Comparison of ENCODE assay signal across 24 cellular contexts in the genomic region with DNA sequence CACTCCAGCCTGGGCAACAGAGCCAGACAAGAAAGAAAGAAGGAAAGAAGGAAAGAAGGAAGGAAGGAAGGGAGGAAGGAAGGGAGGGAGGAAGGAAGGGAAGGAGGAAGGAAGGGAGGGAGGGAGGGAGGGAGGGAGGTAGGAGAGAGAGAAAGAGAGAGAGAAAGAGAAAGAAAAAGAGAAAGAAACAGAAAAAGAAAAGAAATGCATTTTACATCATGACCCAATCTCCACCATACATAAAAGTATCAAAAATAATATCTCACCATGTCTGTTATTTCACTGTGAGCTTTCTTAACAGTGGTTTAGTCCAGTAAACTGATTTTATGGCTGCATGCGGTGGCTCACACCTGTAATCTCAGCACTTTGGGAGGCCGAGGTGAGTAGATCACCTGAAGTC.
DNase-seq lines count a peak whose midpoint lies in the region; ATAC-seq and TF ChIP-seq lines count a peak whose summit lies in the region.
"Had no signal": no experiment of that assay in that cellular context is flagged by ENCODE, and none has a peak within 500 bp of the region (broad histone marks: within the 10 kb centered on the region; RNA-seq: fewer than 3 reads in every experiment).

No MANE protein-coding gene starts in this region.

- no peak overlapping the region for H2BK120ac ChIP-seq in mesenchymal stem cell (ENCODE audit: low read depth, low read length)

- no peak for TF ChIP-seq CTCF in activated CD8-positive, alpha-beta T cell treated with anti-CD3 and anti-CD28 coated beads for 36 hours (IDR thresholded peaks at IDR 0.05)

- no peak overlapping the region for H3K4me2 ChIP-seq in mesenchymal stem cell (ENCODE audit: low read length, poor library complexity, severe bottlenecking)

- H3K27ac ChIP-seq in CD4-positive, CD25-positive, alpha-beta regulatory T cell (ENCODE audit: insufficient read depth, low read length, poor library complexity, severe bottlenecking) = peak overlapping the region; percentile 49
- no peak overlapping the region for H3K27ac ChIP-seq in mesenchymal stem cell (ENCODE audit: low read length, poor library complexity, severe bottlenecking)
- H3K27ac ChIP-seq: ovary, right atrium auricular region, SJCRH30, upper lobe of right lung had no signal

- no peak overlapping the region for H3K9ac ChIP-seq in mesenchymal stem cell (ENCODE audit: low read length)

- H3K18ac ChIP-seq in mesenchymal stem cell (ENCODE audit: low read depth in 1 of 2, low read length in 2 of 2) = no peak overlapping the region

- no peak overlapping the region for H2BK12ac ChIP-seq in mesenchymal stem cell (ENCODE audit: low read length in 2 of 2)

- 100% methylated on average over 2 of the region's 2 CpGs for WGBS in mesenchymal stem cell

- H3K4ac ChIP-seq in mesenchymal stem cell (ENCODE audit: low read depth in 1 of 2, low read length in 2 of 2) = no peak overlapping the region

- no peak overlapping the region for H3K4me3 Mint-ChIP-seq in activated CD4-positive, alpha-beta T cell treated with anti-CD3 and anti-CD28 coated beads for 36 hours
- peak overlapping the region in 3 of 4 donors; percentile 8 to 62 (median 35) for H3K4me3 Mint-ChIP-seq in CD4-positive, CD25-positive, alpha-beta regulatory T cell
- H3K4me3 Mint-ChIP-seq in activated CD8-positive, alpha-beta T cell treated with anti-CD3 and anti-CD28 coated beads for 36 hours = no peak overlapping the region
- H3K4me3 Mint-ChIP-seq in memory B cell = peak overlapping the region; percentile 18
- H3K4me3 Mint-ChIP-seq: dendritic cell treated with granulocyte-macrophage colony-stimulating factor and Interleukin-4, amounts not matched to agents 40 ng/mL and 50 ng/mL, for 4 days had no signal

- H3K27ac Mint-ChIP-seq in activated CD4-positive, alpha-beta T cell treated with anti-CD3 and anti-CD28 coated beads for 36 hours = peak overlapping the region; percentile 52
- peak overlapping the region in 2 of 3 donors; percentile 56 to 89 for H3K27ac Mint-ChIP-seq in CD4-positive, CD25-positive, alpha-beta regulatory T cell
- H3K27ac Mint-ChIP-seq in activated CD8-positive, alpha-beta T cell treated with anti-CD3 and anti-CD28 coated beads for 36 hours = peak overlapping the region; percentile 85
- peak overlapping the region; percentile 68 for H3K27ac Mint-ChIP-seq in memory B cell
- H3K27ac Mint-ChIP-seq: activated T-helper 2 cell treated with anti-CD3 and anti-CD28 coated beads, Interferon-gamma antibody, Interleukin-2, Interleukin-4, amounts not matched to agents 10 μg/mL and 5 μg/mL and 100 μg/mL, durations not matched to agents 14 hours and 24 hours and 36 hours; dendritic cell treated with granulocyte-macrophage colony-stimulating factor and Interleukin-4, amounts not matched to agents 40 ng/mL and 50 ng/mL, for 4 days had no signal

- ATAC-seq in activated CD4-positive, alpha-beta T cell treated with anti-CD3 and anti-CD28 coated beads for 36 hours = no peak
- ATAC-seq in CD4-positive, CD25-positive, alpha-beta regulatory T cell (ENCODE audit: low read depth in 2 of 2) = no peak
- ATAC-seq in activated CD8-positive, alpha-beta T cell treated with anti-CD3 and anti-CD28 coated beads for 36 hours = no peak
- ATAC-seq in memory B cell (ENCODE audit: low read depth) = no peak
- no peak for ATAC-seq in HG03280 (IDR thresholded peaks at IDR 0.05; ENCODE audit: unreplicated experiment)
- ATAC-seq: Panc1, upper lobe of right lung had no signal

- intact Hi-C loops in activated CD4-positive, alpha-beta T cell treated with anti-CD3 and anti-CD28 coated beads for 36 hours (cut with DNase I, micrococcal nuclease) = no loop called here
- intact Hi-C loops in activated CD8-positive, alpha-beta T cell treated with anti-CD3 and anti-CD28 coated beads for 36 hours (cut with micrococcal nuclease) = no loop called here

- H3K4me1 ChIP-seq in CD4-positive, CD25-positive, alpha-beta regulatory T cell (ENCODE audit: control insufficient read depth, insufficient read depth, low read length, poor library complexity, severe bottlenecking) = peaks cover 74% of the 10 kb centered on the region
- peaks cover 10% of the 10 kb centered on the region for H3K4me1 ChIP-seq in mesenchymal stem cell (ENCODE audit: control insufficient read depth, insufficient read depth, low read depth, low read length)

- no peak for DNase-seq in activated CD4-positive, alpha-beta T cell treated with anti-CD3 and anti-CD28 coated beads for 36 hours
- DNase-seq in activated CD4-positive, alpha-beta T cell treated with anti-CD3 and anti-CD28 coated beads for 48 hours = no peak
- DNase-seq in CD4-positive, CD25-positive, alpha-beta regulatory T cell = no peak
- DNase-seq in activated CD8-positive, alpha-beta T cell treated with anti-CD3 and anti-CD28 coated beads for 36 hours = no peak
- DNase-seq in memory B cell (ENCODE audit: low spot score in 2 of 2) (no peak), mesenchymal stem cell (no peak), NCI-H2029 treated with DMSO at 0.1 percent for 48 hours (lab: John Stamatoyannopoulos, UW) (no peak)
- DNase-seq: BE2C; glutamatergic neuron; mammary epithelial cell; NCI-H1092; NCI-H2029; NCI-H446; ovary; SJCRH30; stimulated activated CD4-positive, alpha-beta T cell treated with anti-CD3 and anti-CD28 coated beads, Interleukin-12 subunit alpha, Interleukin-12 subunit beta, amount 100 ng/mL, for 4 hours; stimulated activated CD4-positive, alpha-beta T cell treated with anti-CD3 and anti-CD28 coated beads, Interleukin-4, amount 100 ng/mL, for 4 hours; T-helper 9 cell; upper lobe of right lung had no signal

- no peak overlapping the region for H2BK15ac ChIP-seq in mesenchymal stem cell (ENCODE audit: low read depth, poor library complexity, severe bottlenecking)

- H2AK5ac ChIP-seq in mesenchymal stem cell (ENCODE audit: low read length, severe bottlenecking) = no peak overlapping the region

- H3K4me3 ChIP-seq in CD4-positive, CD25-positive, alpha-beta regulatory T cell (ENCODE audit: low read depth, low read length) = no peak overlapping the region
- H3K4me3 ChIP-seq in mesenchymal stem cell (ENCODE audit: insufficient read depth in 1 of 2, low read depth in 1 of 2, low read length in 2 of 2) = no peak overlapping the region
- H3K4me3 ChIP-seq: ovary, right atrium auricular region, SJCRH30, upper lobe of right lung had no signal

- H2AFZ ChIP-seq in mesenchymal stem cell (ENCODE audit: low read depth, low read length) = no peak overlapping the region

- H3K23ac ChIP-seq in mesenchymal stem cell (ENCODE audit: low read length in 2 of 2) = no peak overlapping the region

- H2BK5ac ChIP-seq in mesenchymal stem cell (ENCODE audit: low read depth, low read length, poor library complexity, severe bottlenecking) = no peak overlapping the region

- CTCF ChIA-PET in activated CD4-positive, alpha-beta T cell treated with anti-CD3 and anti-CD28 coated beads for 36 hours (lab: Charles Lee) = interaction anchor here (0.7 to 1.4 kb wide), 3 partner anchors 10 to 235 kb away, joined by 3 to 6 read pairs (median 4); no protein-coding TSS in a partner anchor
- CTCF ChIA-PET in activated CD8-positive, alpha-beta T cell treated with anti-CD3 and anti-CD28 coated beads for 36 hours (lab: Charles Lee) = interaction anchor here (0.6 to 7.6 kb wide), 4 partner anchors 10 to 30 kb away, joined by 3 to 55 read pairs (median 4); no protein-coding TSS in a partner anchor

- H3K14ac ChIP-seq in mesenchymal stem cell (ENCODE audit: low read length in 2 of 2) = no peak overlapping the region

- POLR2A ChIA-PET in activated CD4-positive, alpha-beta T cell treated with anti-CD3 and anti-CD28 coated beads for 36 hours (lab: Charles Lee) = no interaction called here
- POLR2A ChIA-PET in activated CD8-positive, alpha-beta T cell treated with anti-CD3 and anti-CD28 coated beads for 36 hours (lab: Charles Lee) = no interaction called here

- no peaks in the 10 kb centered on the region for H3K27me3 ChIP-seq in CD4-positive, CD25-positive, alpha-beta regulatory T cell (ENCODE audit: control insufficient read depth, insufficient read depth, low read length)
- no peaks in the 10 kb centered on the region for H3K27me3 ChIP-seq in mesenchymal stem cell (ENCODE audit: control insufficient read depth in 1 of 2, insufficient read depth in 1 of 2, low read length in 2 of 2)
- H3K27me3 ChIP-seq: BE2C, ovary, right atrium auricular region, SJCRH30, upper lobe of right lung had no signal

- H3K36me3 ChIP-seq in CD4-positive, CD25-positive, alpha-beta regulatory T cell (ENCODE audit: control insufficient read depth, insufficient read depth, low read length) = peaks cover 30% of the 10 kb centered on the region
- peaks cover 5 to 16% of the 10 kb centered on the region in 2 experiments for H3K36me3 ChIP-seq in mesenchymal stem cell (ENCODE audit: control insufficient read depth in 1 of 2, insufficient read depth in 2 of 2, low read depth in 1 of 2, low read length in 2 of 2)
- H3K36me3 ChIP-seq: ovary, SJCRH30 had no signal

- no peak overlapping the region for H4K8ac ChIP-seq in mesenchymal stem cell (ENCODE audit: low read length)

- no peak overlapping the region for H4K91ac ChIP-seq in mesenchymal stem cell (ENCODE audit: low read length)

- no peaks in the 10 kb centered on the region for H3K27me3 Mint-ChIP-seq in activated CD4-positive, alpha-beta T cell treated with anti-CD3 and anti-CD28 coated beads for 36 hours
- H3K27me3 Mint-ChIP-seq in CD4-positive, CD25-positive, alpha-beta regulatory T cell = no peaks in the 10 kb centered on the region
- no peaks in the 10 kb centered on the region for H3K27me3 Mint-ChIP-seq in activated CD8-positive, alpha-beta T cell treated with anti-CD3 and anti-CD28 coated beads for 36 hours
- H3K27me3 Mint-ChIP-seq in memory B cell = no peaks in the 10 kb centered on the region
- H3K27me3 Mint-ChIP-seq: dendritic cell treated with granulocyte-macrophage colony-stimulating factor and Interleukin-4, amounts not matched to agents 40 ng/mL and 50 ng/mL, for 4 days had no signal

- H3K9me3 ChIP-seq in CD4-positive, CD25-positive, alpha-beta regulatory T cell (ENCODE audit: control insufficient read depth in 2 of 2, low read length in 2 of 2) = no peaks in the 10 kb centered on the region
- no peaks in the 10 kb centered on the region for H3K9me3 ChIP-seq in mesenchymal stem cell (ENCODE audit: control insufficient read depth, low read length)
- H3K9me3 ChIP-seq: BE2C, ovary, right atrium auricular region, SJCRH30, upper lobe of right lung had no signal

- H3K36me3 Mint-ChIP-seq in activated CD4-positive, alpha-beta T cell treated with anti-CD3 and anti-CD28 coated beads for 36 hours (ENCODE audit: low read depth) = peaks cover 31% of the 10 kb centered on the region
- peaks cover 23% of the 10 kb centered on the region for H3K36me3 Mint-ChIP-seq in CD4-positive, CD25-positive, alpha-beta regulatory T cell
- H3K36me3 Mint-ChIP-seq in activated CD8-positive, alpha-beta T cell treated with anti-CD3 and anti-CD28 coated beads for 36 hours (ENCODE audit: low read depth) = peaks cover 16% of the 10 kb centered on the region
- peaks cover 6% of the 10 kb centered on the region for H3K36me3 Mint-ChIP-seq in memory B cell

- no peaks in the 10 kb centered on the region for H3K9me3 Mint-ChIP-seq in activated CD4-positive, alpha-beta T cell treated with anti-CD3 and anti-CD28 coated beads for 36 hours (ENCODE audit: low read depth)
- H3K9me3 Mint-ChIP-seq in CD4-positive, CD25-positive, alpha-beta regulatory T cell = no peaks in the 10 kb centered on the region
- H3K9me3 Mint-ChIP-seq in activated CD8-positive, alpha-beta T cell treated with anti-CD3 and anti-CD28 coated beads for 36 hours = no peaks in the 10 kb centered on the region
- H3K9me3 Mint-ChIP-seq in memory B cell = no peaks in the 10 kb centered on the region
- H3K9me3 Mint-ChIP-seq: activated T-helper 2 cell treated with anti-CD3 and anti-CD28 coated beads, Interferon-gamma antibody, Interleukin-2, Interleukin-4, amounts not matched to agents 10 μg/mL and 5 μg/mL and 100 μg/mL, durations not matched to agents 14 hours and 24 hours and 36 hours; dendritic cell treated with granulocyte-macrophage colony-stimulating factor and Interleukin-4, amounts not matched to agents 40 ng/mL and 50 ng/mL, for 4 days had no signal

- H3K79me1 ChIP-seq in mesenchymal stem cell (replicated peaks; ENCODE audit: low read length, poor library complexity, severe bottlenecking) = peaks cover 21% of the 10 kb centered on the region

- peaks cover 84% of the 10 kb centered on the region for H3K4me1 Mint-ChIP-seq in activated CD4-positive, alpha-beta T cell treated with anti-CD3 and anti-CD28 coated beads for 36 hours
- H3K4me1 Mint-ChIP-seq in CD4-positive, CD25-positive, alpha-beta regulatory T cell = peaks cover 28 to 86% (median 72%) of the 10 kb centered on the region in 4 donors
- peaks cover 81% of the 10 kb centered on the region for H3K4me1 Mint-ChIP-seq in activated CD8-positive, alpha-beta T cell treated with anti-CD3 and anti-CD28 coated beads for 36 hours (ENCODE audit: low read depth)
- peaks cover 61% of the 10 kb centered on the region for H3K4me1 Mint-ChIP-seq in memory B cell

Comparison
In these comparisons a context has a peak if more than half of its experiments do, and no peak if none do; other contexts are left out.
1. H3K4me3 Mint-ChIP-seq: peak in CD4-positive, CD25-positive, alpha-beta regulatory T cell (3 of 4) and memory B cell (single experiment); none in activated CD4-positive, alpha-beta T cell treated with anti-CD3 and anti-CD28 coated beads for 36 hours (single experiment) and activated CD8-positive, alpha-beta T cell treated with anti-CD3 and anti-CD28 coated beads for 36 hours (single experiment).
2. Peak in every context shown above with its lines, with median percentiles within 50 percentile points of each other: H3K27ac Mint-ChIP-seq.